Comparison of ENCODE assay signal across 14 cellular contexts in genomic region chr4:152099555-152099954, GRCh38.
DNase-seq lines count a peak whose midpoint lies in the region; ATAC-seq and TF ChIP-seq lines count a peak whose summit lies in the region.
"Had no signal": no experiment of that assay in that cellular context is flagged by ENCODE, and none has a peak within 500 bp of the region (broad histone marks: within the 10 kb centered on the region; RNA-seq: fewer than 3 reads in every experiment).

No MANE protein-coding gene starts in this region.

- H3K4me1 ChIP-seq in SK-N-SH (ENCODE audit: control insufficient read depth in 1 of 2, insufficient read depth in 2 of 2, low read depth in 1 of 2, low read length in 1 of 2): no peaks in the 10 kb centered on the region; a peak in 1 of 4 replicates

- no peaks in the 10 kb centered on the region for H3K27me3 Mint-ChIP-seq in activated T-helper 2 cell treated with anti-CD3 and anti-CD28 coated beads, Interferon-gamma antibody, Interleukin-2, Interleukin-4, amounts not matched to agents 10 μg/mL and 5 μg/mL and 100 μg/mL, durations not matched to agents 14 hours and 24 hours and 36 hours (ENCODE audit: low read depth)

- POLR2A ChIA-PET in SK-N-SH (lab: Yijun Ruan, JAX): no interaction called here

- TF ChIP-seq CTCF in SK-N-SH (IDR thresholded peaks at IDR 0.05) (0 out of 2 replicates have a peak, but pooled peaks have one; percentile 15), HFF-Myc (IDR thresholded peaks at IDR 0.05; ENCODE audit: low read depth, low read length, missing control alignments) (peak; percentile 7), retinal pigment epithelial cell (conservative IDR thresholded peaks at IDR 0.05; ENCODE audit: low read depth, low read length) (peak; percentile 27)

- H3K9me3 ChIP-seq in SK-N-SH: no peaks in the 10 kb centered on the region
- H3K9me3 ChIP-seq: A549, heart right ventricle had no signal

- H3K4me3 ChIP-seq in SK-N-SH (ENCODE audit: low read depth in 2 of 2, low read length in 1 of 2) (no peak overlapping the region), HFF-Myc (replicated peaks; ENCODE audit: low read depth, low read length) (no peak overlapping the region), retinal pigment epithelial cell (ENCODE audit: low read length) (no peak overlapping the region), H7 (ENCODE audit: insufficient read depth, low read depth, low read length) (no peak overlapping the region)
- H3K4me3 ChIP-seq: A549, heart right ventricle had no signal

- peak; percentile 8; the same call in 1 of the 2 replicates for TF ChIP-seq RAD21 in SK-N-SH (IDR thresholded peaks at IDR 0.05; ENCODE audit: low read length)

- no peaks in the 10 kb centered on the region for H3K9me2 ChIP-seq in SK-N-SH

- H3K36me3 Mint-ChIP-seq in activated T-helper 2 cell treated with anti-CD3 and anti-CD28 coated beads, Interferon-gamma antibody, Interleukin-2, Interleukin-4, amounts not matched to agents 10 μg/mL and 5 μg/mL and 100 μg/mL, durations not matched to agents 14 hours and 24 hours and 36 hours (ENCODE audit: low read depth): peaks cover 22% of the 10 kb centered on the region

- WGBS in SK-N-SH (ENCODE audit: low lambda C conversion rate): 45% methylated on average over 2 of the region's 2 CpGs

- H3K4me1 Mint-ChIP-seq in activated T-helper 2 cell treated with anti-CD3 and anti-CD28 coated beads, Interferon-gamma antibody, Interleukin-2, Interleukin-4, amounts not matched to agents 10 μg/mL and 5 μg/mL and 100 μg/mL, durations not matched to agents 14 hours and 24 hours and 36 hours (ENCODE audit: low read depth): peaks cover 63% of the 10 kb centered on the region

- no peaks in the 10 kb centered on the region for H3K79me2 ChIP-seq in SK-N-SH (ENCODE audit: insufficient read depth)

- TF ChIP-seq EP300 in SK-N-SH (IDR thresholded peaks at IDR 0.05; ENCODE audit: borderline replicate concordance in 1 of 2, low read depth in 1 of 2, low read length in 1 of 2): no peak

- no peaks in the 10 kb centered on the region for H3K27me3 ChIP-seq in SK-N-SH (ENCODE audit: insufficient read depth)
- no peaks in the 10 kb centered on the region for H3K27me3 ChIP-seq in H7 (ENCODE audit: control insufficient read depth, insufficient read depth, low read length)
- H3K27me3 ChIP-seq: heart right ventricle had no signal

- peaks cover 13% of the 10 kb centered on the region for H3K9me3 Mint-ChIP-seq in activated T-helper 2 cell treated with anti-CD3 and anti-CD28 coated beads, Interferon-gamma antibody, Interleukin-2, Interleukin-4, amounts not matched to agents 10 μg/mL and 5 μg/mL and 100 μg/mL, durations not matched to agents 14 hours and 24 hours and 36 hours

- DNase-seq in SK-N-SH (no peak), HFF-Myc (ENCODE audit: extremely low read depth, low read depth) (no peak), retinal pigment epithelial cell (ENCODE audit: low read depth) (no peak), H7 (no peak), nucleus accumbens (lab: John Stamatoyannopoulos, UW) (no peak), NCI-H526 (lab: John Stamatoyannopoulos, UW) (no peak)
- no peak for DNase-seq in activated T-helper 2 cell treated with anti-CD3 and anti-CD28 coated beads, Interferon-gamma antibody, Interleukin-2, Interleukin-4, amounts not matched to agents 10 μg/mL and 5 μg/mL and 100 μg/mL, durations not matched to agents 14 hours and 24 hours and 36 hours (ENCODE audit: low spot score)
- DNase-seq: GOT3, heart right ventricle, left cardiac atrium, RPMI8226, T-helper 9 cell had no signal

- H3K27ac ChIP-seq in SK-N-SH (ENCODE audit: low read depth in 2 of 2, low read length in 1 of 2): no peak overlapping the region
- H3K27ac ChIP-seq: A549 had no signal

- H3K27ac Mint-ChIP-seq in activated T-helper 2 cell treated with anti-CD3 and anti-CD28 coated beads, Interferon-gamma antibody, Interleukin-2, Interleukin-4, amounts not matched to agents 10 μg/mL and 5 μg/mL and 100 μg/mL, durations not matched to agents 14 hours and 24 hours and 36 hours: peak overlapping the region; percentile 95

- H3K36me3 ChIP-seq in SK-N-SH (replicated peaks in 1 of 2; ENCODE audit: control insufficient read depth in 1 of 2, insufficient read depth in 2 of 2, low read length in 1 of 2) (no peaks in the 10 kb centered on the region), H7 (replicated peaks; ENCODE audit: control insufficient read depth, insufficient read depth, low read length) (no peaks in the 10 kb centered on the region)
- H3K36me3 ChIP-seq: heart right ventricle had no signal

- no peak overlapping the region for H3K4me2 ChIP-seq in SK-N-SH
- H3K4me2 ChIP-seq: A549 had no signal

- CTCF ChIA-PET in SK-N-SH (lab: Yijun Ruan, JAX): no interaction called here

- no peak overlapping the region for H2AFZ ChIP-seq in SK-N-SH (ENCODE audit: low read depth)

- intact Hi-C loops in activated T-helper 2 cell treated with anti-CD3 and anti-CD28 coated beads, Interferon-gamma antibody, Interleukin-2, Interleukin-4, amounts not matched to agents 10 μg/mL and 5 μg/mL and 100 μg/mL, durations not matched to agents 14 hours and 24 hours and 36 hours (cut with micrococcal nuclease): no loop called here

- no peak overlapping the region for H3K4me3 Mint-ChIP-seq in activated T-helper 2 cell treated with anti-CD3 and anti-CD28 coated beads, Interferon-gamma antibody, Interleukin-2, Interleukin-4, amounts not matched to agents 10 μg/mL and 5 μg/mL and 100 μg/mL, durations not matched to agents 14 hours and 24 hours and 36 hours (ENCODE audit: low read depth)

- H3K9ac ChIP-seq in SK-N-SH: no peak overlapping the region

- H3F3A ChIP-seq in SK-N-SH (replicated peaks; ENCODE audit: insufficient read depth): no peaks in the 10 kb centered on the region

- no peaks in the 10 kb centered on the region for H4K20me1 ChIP-seq in SK-N-SH (ENCODE audit: insufficient read depth)

- ATAC-seq in SK-N-SH treated with all-trans-retinoic acid at 6 μM for 48 hours: no peak
- ATAC-seq: A549 had no signal

TF ChIP-seq in SK-N-SH, 30 proteins besides CTCF, POLR2A, EP300 and RAD21 (continues in another document):
- no peak for TF ChIP-seq FOXJ3 (CRISPR knock-in tag; IDR thresholded peaks at IDR 0.05)
- no peak for TF ChIP-seq RXRA (IDR thresholded peaks at IDR 0.05; ENCODE audit: borderline replicate concordance, low read depth)
- TF ChIP-seq PBX3 (IDR thresholded peaks at IDR 0.05): no peak
- TF ChIP-seq RCOR1 (IDR thresholded peaks at IDR 0.05; ENCODE audit: low read length): no peak
- TF ChIP-seq RFX5 (IDR thresholded peaks at IDR 0.05; ENCODE audit: low read length): no peak
- TF ChIP-seq SMC3 (IDR thresholded peaks at IDR 0.05; ENCODE audit: low read depth, low read length): no peak
- no peak for TF ChIP-seq JUND (IDR thresholded peaks at IDR 0.05)
- TF ChIP-seq NRF1 (IDR thresholded peaks at IDR 0.05; ENCODE audit: low read depth, low read length): no peak
- no peak for TF ChIP-seq SIN3A (IDR thresholded peaks at IDR 0.05; ENCODE audit: borderline replicate concordance, low read depth, low read length)
- no peak for TF ChIP-seq EZH2phosphoT487 (IDR thresholded peaks at IDR 0.05; ENCODE audit: borderline replicate concordance, low read depth)
- TF ChIP-seq FOSL2 (IDR thresholded peaks at IDR 0.05; ENCODE audit: borderline replicate concordance, low read depth): no peak
- TF ChIP-seq TEAD4 (IDR thresholded peaks at IDR 0.05; ENCODE audit: borderline replicate concordance, insufficient read depth): no peak

TF ChIP-seq in SK-N-SH treated with all-trans-retinoic acid at 6 μM for 48 hours, 23 proteins besides CTCF, POLR2A, EP300 and RAD21 (continues in another document):
- no peak for TF ChIP-seq ZNF8 (CRISPR knock-in tag; IDR thresholded peaks at IDR 0.05)
- TF ChIP-seq OSR1 (CRISPR knock-in tag; IDR thresholded peaks at IDR 0.05): no peak
- TF ChIP-seq ZC3H10 (CRISPR knock-in tag; IDR thresholded peaks at IDR 0.05): no peak
- no peak for TF ChIP-seq ESRRG (CRISPR knock-in tag; IDR thresholded peaks at IDR 0.05)
- TF ChIP-seq RARB (CRISPR knock-in tag; IDR thresholded peaks at IDR 0.05): no peak
- no peak for TF ChIP-seq CREB5 (CRISPR knock-in tag; IDR thresholded peaks at IDR 0.05; ENCODE audit: low read depth)
- no peak for TF ChIP-seq CSDC2 (CRISPR knock-in tag; IDR thresholded peaks at IDR 0.05)
- TF ChIP-seq PPARA (CRISPR knock-in tag; IDR thresholded peaks at IDR 0.05; ENCODE audit: borderline replicate concordance): no peak
- no peak for TF ChIP-seq TSHZ2 (CRISPR knock-in tag; IDR thresholded peaks at IDR 0.05)
